20 cellular contexts compared by ENCODE assay signal in the genomic region with DNA sequence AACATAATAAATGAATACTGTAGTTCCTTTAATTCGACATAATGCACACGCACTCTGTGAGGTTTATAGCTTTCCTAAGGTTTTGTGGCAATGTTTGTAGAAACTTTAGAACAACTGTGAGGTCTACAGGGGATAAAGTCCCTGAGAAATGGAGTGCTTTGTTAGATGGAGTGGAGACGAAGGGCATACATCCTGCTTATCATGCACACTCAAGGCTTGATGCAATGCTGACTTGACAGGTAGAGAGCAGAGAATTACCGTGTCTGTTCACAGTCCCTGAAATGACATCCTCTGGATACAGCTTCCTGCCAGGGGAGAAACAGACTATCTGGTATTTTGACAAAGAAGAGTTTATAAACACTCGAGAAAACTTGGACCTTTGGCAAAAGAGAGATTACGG.
"Had no signal": no experiment of that assay in that cellular context is flagged by ENCODE, and none has a peak within 500 bp of the region (broad histone marks: within the 10 kb centered on the region; RNA-seq: fewer than 3 reads in every experiment).

No MANE protein-coding gene starts in this region.

- H3K4me2 ChIP-seq: smooth muscle cell had no signal

- H3K36me3 ChIP-seq: adrenal gland, breast epithelium, left lung, sigmoid colon, transverse colon, WERI-Rb-1 had no signal

- H3K4me3 ChIP-seq: adrenal gland, breast epithelium, left lung, sigmoid colon, smooth muscle cell, transverse colon had no signal

- H3K4me1 ChIP-seq: adrenal gland, breast epithelium, foreskin keratinocyte, left lung, sigmoid colon, transverse colon had no signal

- DNase-seq: activated CD4-positive, alpha-beta T cell treated with anti-CD3 and anti-CD28 coated beads, Interleukin-2, amount 50 U/mL, for 1 hour; activated CD4-positive, CD25-positive, alpha-beta regulatory T cell treated with anti-CD3 and anti-CD28 coated beads, Interleukin-2, amount 50 U/mL, for 72 hours; activated CD8-positive, alpha-beta T cell treated with anti-CD3 and anti-CD28 coated beads, Interleukin-2, amount 10 ng/mL, durations not matched to agents 7 days and 5 days; adrenal gland; cerebellar nuclear complex; foreskin keratinocyte; immature natural killer cell; left lung; natural killer cell; sigmoid colon; stimulated activated CD4-positive, alpha-beta T cell treated with anti-CD3 and anti-CD28 coated beads, Interleukin-15, amount 100 ng/mL, for 24 hours; stimulated activated CD4-positive, alpha-beta T cell treated with anti-CD3 and anti-CD28 coated beads, Interleukin-2, amount 100 ng/mL, for 48 hours; stimulated activated CD8-positive, alpha-beta memory T cell treated with anti-CD3 and anti-CD28 coated beads, Interleukin-4, amount 100 ng/mL, for 48 hours; stimulated activated naive B cell treated with anti-CD40 and anti-IgM and Interleukin-4, amounts not matched to agents 10 μg/mL and 1 μg/mL and 100 μg/mL, for 72 hours; T-helper 1 cell; transverse colon; WERI-Rb-1 had no signal

- H3K9me3 ChIP-seq: breast epithelium, left lung, sigmoid colon, transverse colon had no signal

- H3K27ac ChIP-seq: adrenal gland, breast epithelium, epithelial cell of prostate, foreskin keratinocyte, left lung, sigmoid colon, WERI-Rb-1 had no signal

- H3K27me3 ChIP-seq: adrenal gland, breast epithelium, left lung, sigmoid colon, transverse colon had no signal
